ENCODE assay signal across 8 cellular contexts in the genomic region with DNA sequence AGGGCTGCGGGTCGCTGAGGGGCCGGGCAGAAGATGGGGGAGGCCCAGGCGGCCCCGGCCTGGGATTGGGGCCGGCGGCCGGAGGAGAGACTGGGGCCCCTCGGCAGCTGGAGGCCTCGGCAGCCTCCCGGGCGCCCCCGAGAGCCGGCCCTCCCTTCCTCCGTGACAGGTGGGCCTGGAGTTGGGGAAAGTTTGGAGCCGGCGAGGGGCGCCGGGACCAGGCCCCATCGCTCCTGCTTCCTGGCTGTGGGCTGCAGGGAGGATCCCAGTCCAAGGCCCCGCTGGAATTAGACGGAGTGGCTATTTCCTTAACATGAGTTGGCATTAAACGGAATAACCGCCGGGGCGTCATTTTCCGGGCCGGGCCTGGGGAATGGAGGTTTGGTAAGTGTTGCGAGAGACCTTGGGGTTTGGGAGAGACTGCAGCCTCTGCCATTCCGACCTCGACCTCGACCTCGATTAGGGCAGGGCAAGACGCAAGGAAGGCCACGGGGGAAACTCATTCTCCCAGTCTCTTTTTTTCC. TPM values are rescaled to one million over a fixed set of nuclear protein-coding genes. Genes with fewer than 3 reads are reported as not detected.
A peak's percentile ranks its signal among the peaks of the same experiment; 100 is the strongest.
DNase-seq lines count a peak whose midpoint lies in the region; ATAC-seq and TF ChIP-seq lines count a peak whose summit lies in the region.
"Not testable (repeated sequence)": the region's sequence is repeated elsewhere in the genome, so short reads cannot be mapped to it uniquely, and the experiment has no call there.

No MANE protein-coding gene starts in this region.

- peak; percentile 11 for ATAC-seq in GM19043 (IDR thresholded peaks at IDR 0.05; ENCODE audit: low read depth, unreplicated experiment)
- ATAC-seq in memory B cell (ENCODE audit: low read depth): not testable (repeated sequence)

- H3K79me2 ChIP-seq in ACC112 (ENCODE audit: control insufficient read depth, insufficient read depth, low read length, unreplicated experiment): peaks cover 61% of the 10 kb centered on the region
- H3K79me2 ChIP-seq in SU-DHL-6 (ENCODE audit: insufficient read depth, low read length): peaks cover 29% of the 10 kb centered on the region

- H3K4me2 ChIP-seq in SU-DHL-6 (ENCODE audit: low read depth, low read length, poor library complexity, severe bottlenecking): peak overlapping the region; percentile 59

- not testable (repeated sequence) for H3K9me3 Mint-ChIP-seq in activated naive CD4-positive, alpha-beta T cell treated with anti-CD3 and anti-CD28 coated beads for 36 hours; memory B cell

- H3K9me3 ChIP-seq in SU-DHL-6 (ENCODE audit: insufficient read depth, low read length); esophagus squamous epithelium: not testable (repeated sequence)

- not testable (repeated sequence) for H4K20me1 ChIP-seq in SU-DHL-6 (ENCODE audit: low read depth, low read length)

- not testable (repeated sequence) for TF ChIP-seq RAD21 in Ishikawa (IDR thresholded peaks at IDR 0.05; ENCODE audit: low read depth)

- CTCF ChIA-PET in activated naive CD4-positive, alpha-beta T cell treated with anti-CD3 and anti-CD28 coated beads for 36 hours (lab: Charles Lee): not testable (repeated sequence)

- TF ChIP-seq POLR2A in esophagus squamous epithelium (IDR thresholded peaks at IDR 0.05): not testable (repeated sequence)

- peak; percentile 56 for DNase-seq in activated naive CD4-positive, alpha-beta T cell treated with anti-CD3 and anti-CD28 coated beads for 36 hours
- not testable (repeated sequence) for DNase-seq in esophagus squamous epithelium (lab: John Stamatoyannopoulos, UW); memory B cell (ENCODE audit: low spot score in 2 of 2)
- peak; percentile 8 to 10 for DNase-seq in stimulated activated CD4-positive, alpha-beta T cell treated with anti-CD3 and anti-CD28 coated beads, Interleukin-15, amount 100 ng/mL, for 1 hour (ENCODE audit: low read depth in 1 of 2, low spot score in 1 of 2)

- peak overlapping the region; percentile 77 for H3K9ac ChIP-seq in SU-DHL-6 (ENCODE audit: low read length)

- peak overlapping the region; percentile 78 for H3K27ac ChIP-seq in ACC112 (ENCODE audit: low read depth, low read length)
- H3K27ac ChIP-seq in SU-DHL-6 (ENCODE audit: low read depth, low read length): peak overlapping the region; percentile 61
- peak overlapping the region; percentile 94 to 99 (median 97) for H3K27ac ChIP-seq in esophagus squamous epithelium

- not testable (repeated sequence) for TF ChIP-seq CTCF in SU-DHL-6 (IDR thresholded peaks at IDR 0.05; ENCODE audit: insufficient read depth, low read length, poor library complexity, severe bottlenecking); esophagus squamous epithelium (IDR thresholded peaks at IDR 0.05)

- not testable (repeated sequence) for H3K27me3 ChIP-seq in ACC112 (ENCODE audit: insufficient read depth, low read length); SU-DHL-6 (ENCODE audit: low read length); esophagus squamous epithelium

- H3K4me1 ChIP-seq in ACC112 (ENCODE audit: control insufficient read depth, insufficient read depth, low read length, unreplicated experiment): not testable (repeated sequence)
- peaks cover 0 to 46% (median 26%) of the 10 kb centered on the region in 3 donors for H3K4me1 ChIP-seq in esophagus squamous epithelium

- TF ChIP-seq EP300 in Ishikawa (IDR thresholded peaks at IDR 0.05; ENCODE audit: borderline replicate concordance): not testable (repeated sequence)

- not testable (repeated sequence) for H3F3A ChIP-seq in SU-DHL-6 (ENCODE audit: insufficient read depth)

- H3K4me3 ChIP-seq in ACC112 (ENCODE audit: low read depth, low read length) (peak overlapping the region; percentile 89), SU-DHL-6 (ENCODE audit: insufficient read depth, low read length, poor library complexity, severe bottlenecking) (peak overlapping the region; percentile 61), esophagus squamous epithelium (peak overlapping the region; percentile 70 to 91 (median 80))

- H3K4me3 Mint-ChIP-seq in activated naive CD4-positive, alpha-beta T cell treated with anti-CD3 and anti-CD28 coated beads for 36 hours: peak overlapping the region; percentile 91
- H3K4me3 Mint-ChIP-seq in memory B cell: peak overlapping the region; percentile 78

- H3K27ac Mint-ChIP-seq in activated naive CD4-positive, alpha-beta T cell treated with anti-CD3 and anti-CD28 coated beads for 36 hours: peak overlapping the region; percentile 95
- peak overlapping the region; percentile 83 for H3K27ac Mint-ChIP-seq in memory B cell

- not testable (repeated sequence) for H3K9me2 ChIP-seq in SU-DHL-6 (replicated peaks; ENCODE audit: insufficient read depth, low read length)

- not testable (repeated sequence) for H2AFZ ChIP-seq in ACC112 (ENCODE audit: low read length, unreplicated experiment); SU-DHL-6 (ENCODE audit: low read depth, low read length, severe bottlenecking)

- peaks cover 41% of the 10 kb centered on the region for H3K4me1 Mint-ChIP-seq in activated naive CD4-positive, alpha-beta T cell treated with anti-CD3 and anti-CD28 coated beads for 36 hours (ENCODE audit: low read depth)
- peaks cover 14% of the 10 kb centered on the region for H3K4me1 Mint-ChIP-seq in memory B cell

- intact Hi-C loops in activated naive CD4-positive, alpha-beta T cell treated with anti-CD3 and anti-CD28 coated beads for 36 hours (cut with micrococcal nuclease): loop anchor here (1.0 to 5.0 kb wide), 5 partner anchors 56 to 330 kb away; a partner anchor contains a TSS
- intact Hi-C loops in esophagus squamous epithelium (cut with DNase I): not testable (repeated sequence)

- not testable (repeated sequence) for H3K36me3 ChIP-seq in ACC112 (ENCODE audit: insufficient read depth, low read length); SU-DHL-6 (ENCODE audit: low read length)
- H3K36me3 ChIP-seq in esophagus squamous epithelium: peaks cover 0 to 28% (median 0%) of the 10 kb centered on the region in 3 donors

- WGBS in esophagus squamous epithelium, 2 donors: 0 to 1% methylated on average over 5 to 7 of the region's 35 CpGs

- H3K36me3 Mint-ChIP-seq in activated naive CD4-positive, alpha-beta T cell treated with anti-CD3 and anti-CD28 coated beads for 36 hours (ENCODE audit: low read depth): peaks cover 16% of the 10 kb centered on the region
- not testable (repeated sequence) for H3K36me3 Mint-ChIP-seq in memory B cell

- not testable (repeated sequence) for H3K27me3 Mint-ChIP-seq in activated naive CD4-positive, alpha-beta T cell treated with anti-CD3 and anti-CD28 coated beads for 36 hours (ENCODE audit: low read depth); memory B cell

TF ChIP-seq in Ishikawa, 13 proteins besides CTCF, POLR2A, EP300 and RAD21:
- 0 out of 2 replicates have a peak, but pooled peaks have one; percentile 55 for TF ChIP-seq ZBTB7A (IDR thresholded peaks at IDR 0.05; ENCODE audit: low read depth)

RNA-seq across cellular contexts. Expression of a gene that starts 55.5 kb away (rescaled TPM):
- total RNA-seq in activated naive CD4-positive, alpha-beta T cell treated with anti-CD3 and anti-CD28 coated beads for 36 hours: 10 to 100 TPM; 35.9 to 36.2 TPM
- 10 to 100 TPM; 20.2 to 26.6 (median 24.5) TPM for total RNA-seq in esophagus squamous epithelium
